Comparison of ENCODE assay signal across 8 cellular contexts in the genomic region with DNA sequence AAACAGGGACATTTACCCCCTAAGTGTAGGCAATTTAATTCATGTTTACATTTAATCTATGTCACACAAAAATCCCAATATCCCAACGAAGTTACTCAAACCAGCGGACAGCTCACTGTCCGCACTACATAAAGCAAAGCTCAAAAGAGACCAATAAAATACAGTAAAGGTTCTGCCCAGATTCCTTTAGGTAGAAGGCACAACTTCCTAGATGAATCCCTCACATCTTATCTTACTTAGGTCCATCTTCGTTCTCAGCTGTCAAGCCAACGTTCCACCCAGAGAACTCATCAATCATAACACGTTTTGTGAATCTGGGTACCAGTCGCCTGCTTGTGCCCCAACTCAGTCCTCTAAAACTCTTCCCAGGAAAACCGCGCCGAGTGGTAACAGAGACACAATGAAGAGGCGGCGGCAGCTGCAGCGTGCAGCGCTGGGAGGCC. TPM values are rescaled to one million over a fixed set of nuclear protein-coding genes. Genes with fewer than 3 reads are reported as not detected.
DNase-seq lines count a peak whose midpoint lies in the region; ATAC-seq and TF ChIP-seq lines count a peak whose summit lies in the region.

No MANE protein-coding gene starts in this region.

- H3K9me3 ChIP-seq in iPS-18c (ENCODE audit: control insufficient read depth, insufficient read depth, low read length) (no peaks in the 10 kb centered on the region), stomach smooth muscle (ENCODE audit: control insufficient read depth in 2 of 2, low read length in 2 of 2) (no peaks in the 10 kb centered on the region)

- H3K27ac ChIP-seq in stomach smooth muscle (ENCODE audit: low read length) (peak overlapping the region; percentile 94), substantia nigra (ENCODE audit: low read depth, low read length, poor library complexity, severe bottlenecking) (no peak overlapping the region)

- POLR2A ChIA-PET in activated CD8-positive, alpha-beta T cell treated with anti-CD3 and anti-CD28 coated beads for 36 hours (lab: Charles Lee), result interaction anchor here (0.9 to 8.1 kb wide), 19 partner anchors 9 to 681 kb away, joined by 3 to 193 read pairs (median 5); a partner anchor contains a TSS

- H3K4me1 ChIP-seq in stomach smooth muscle (ENCODE audit: control insufficient read depth, insufficient read depth, low read length), result peaks cover 20% of the 10 kb centered on the region

- H3K4me3 Mint-ChIP-seq in T-helper 1 cell treated with Interleukin-12 subunit alpha and Interleukin-12 subunit beta and Interleukin-4 antibody, amounts not matched to agents 30 μg/mL and 1 μg/mL, for 36 hours, result peak overlapping the region; percentile 100
- peak overlapping the region; percentile 97 for H3K4me3 Mint-ChIP-seq in activated CD8-positive, alpha-beta T cell treated with anti-CD3 and anti-CD28 coated beads for 36 hours

- no peaks in the 10 kb centered on the region for H3K9me3 Mint-ChIP-seq in T-helper 1 cell treated with Interleukin-12 subunit alpha and Interleukin-12 subunit beta and Interleukin-4 antibody, amounts not matched to agents 30 μg/mL and 1 μg/mL, for 36 hours
- no peaks in the 10 kb centered on the region for H3K9me3 Mint-ChIP-seq in activated CD8-positive, alpha-beta T cell treated with anti-CD3 and anti-CD28 coated beads for 36 hours

- peak overlapping the region; percentile 76 to 99 for H3K9ac ChIP-seq in stomach smooth muscle (ENCODE audit: low read length in 2 of 2)

- peak overlapping the region; percentile 50 for H3K27ac Mint-ChIP-seq in T-helper 1 cell treated with Interleukin-12 subunit alpha and Interleukin-12 subunit beta and Interleukin-4 antibody, amounts not matched to agents 30 μg/mL and 1 μg/mL, for 36 hours
- H3K27ac Mint-ChIP-seq in activated CD8-positive, alpha-beta T cell treated with anti-CD3 and anti-CD28 coated beads for 36 hours, result peak overlapping the region; percentile 99

- peaks cover 12 to 26% of the 10 kb centered on the region in 2 donors for H3K36me3 ChIP-seq in stomach smooth muscle (ENCODE audit: control insufficient read depth in 2 of 2, insufficient read depth in 2 of 2, low read length in 2 of 2)

- DNase-seq in T-helper 1 cell, result no peak
- no peak for DNase-seq in activated CD8-positive, alpha-beta T cell treated with anti-CD3 and anti-CD28 coated beads for 36 hours
- DNase-seq in NCI-H2227 (lab: John Stamatoyannopoulos, UW; ENCODE audit: unreplicated experiment), result no peak
- no peak for DNase-seq in substantia nigra (lab: John Stamatoyannopoulos, UW)

- ATAC-seq in activated CD8-positive, alpha-beta T cell treated with anti-CD3 and anti-CD28 coated beads for 36 hours, result no peak
- no peak for ATAC-seq in HG03442 (IDR thresholded peaks at IDR 0.05; ENCODE audit: unreplicated experiment)

- CTCF ChIA-PET in activated CD8-positive, alpha-beta T cell treated with anti-CD3 and anti-CD28 coated beads for 36 hours (lab: Charles Lee), result interaction anchor here (0.8 to 2.1 kb wide), 16 partner anchors 9 to 310 kb away, joined by 3 to 12 read pairs (median 6); a partner anchor contains a TSS

- intact Hi-C loops in activated CD8-positive, alpha-beta T cell treated with anti-CD3 and anti-CD28 coated beads for 36 hours (cut with micrococcal nuclease), result loop anchor here (10.0 kb wide), 1 partner anchor 466 kb away; a partner anchor contains a TSS

- H3K27me3 ChIP-seq in stomach smooth muscle (ENCODE audit: control insufficient read depth in 1 of 2, insufficient read depth in 2 of 2, low read length in 2 of 2), result no peaks in the 10 kb centered on the region

- no peak for TF ChIP-seq CTCF in activated CD8-positive, alpha-beta T cell treated with anti-CD3 and anti-CD28 coated beads for 36 hours (IDR thresholded peaks at IDR 0.05)

- peaks cover 51% of the 10 kb centered on the region for H3K4me1 Mint-ChIP-seq in T-helper 1 cell treated with Interleukin-12 subunit alpha and Interleukin-12 subunit beta and Interleukin-4 antibody, amounts not matched to agents 30 μg/mL and 1 μg/mL, for 36 hours (ENCODE audit: low read depth)
- peaks cover 50% of the 10 kb centered on the region for H3K4me1 Mint-ChIP-seq in activated CD8-positive, alpha-beta T cell treated with anti-CD3 and anti-CD28 coated beads for 36 hours (ENCODE audit: low read depth)

- peak overlapping the region; percentile 94 for H3K4me3 ChIP-seq in iPS-18c (ENCODE audit: insufficient read depth, low read depth, low read length)
- peak overlapping the region; percentile 95 to 98 for H3K4me3 ChIP-seq in stomach smooth muscle (ENCODE audit: low read length in 2 of 2)

- H3K27me3 Mint-ChIP-seq in T-helper 1 cell treated with Interleukin-12 subunit alpha and Interleukin-12 subunit beta and Interleukin-4 antibody, amounts not matched to agents 30 μg/mL and 1 μg/mL, for 36 hours (ENCODE audit: low read depth), result no peaks in the 10 kb centered on the region
- no peaks in the 10 kb centered on the region for H3K27me3 Mint-ChIP-seq in activated CD8-positive, alpha-beta T cell treated with anti-CD3 and anti-CD28 coated beads for 36 hours

- H3K36me3 Mint-ChIP-seq in T-helper 1 cell treated with Interleukin-12 subunit alpha and Interleukin-12 subunit beta and Interleukin-4 antibody, amounts not matched to agents 30 μg/mL and 1 μg/mL, for 36 hours (ENCODE audit: low read depth), result peaks cover 60% of the 10 kb centered on the region
- H3K36me3 Mint-ChIP-seq in activated CD8-positive, alpha-beta T cell treated with anti-CD3 and anti-CD28 coated beads for 36 hours (ENCODE audit: low read depth), result peaks cover 80% of the 10 kb centered on the region

RNA-seq across cellular contexts. Expression of a gene that starts 1.7 kb away (rescaled TPM):
- 100 to 1,000 TPM; 330 to 339 TPM for total RNA-seq in activated CD8-positive, alpha-beta T cell treated with anti-CD3 and anti-CD28 coated beads for 36 hours

RNA-seq across cellular contexts. Expression of a gene that starts 1.8 kb away (rescaled TPM):
- 10 to 100 TPM; 78.9 to 83.5 TPM for total RNA-seq in activated CD8-positive, alpha-beta T cell treated with anti-CD3 and anti-CD28 coated beads for 36 hours

RNA-seq across cellular contexts. Expression of a gene that starts 54.8 kb away (rescaled TPM):
- 100 to 1,000 TPM; 384 to 403 TPM for total RNA-seq in activated CD8-positive, alpha-beta T cell treated with anti-CD3 and anti-CD28 coated beads for 36 hours
